In genomic region chr22:45270095-45271020, GRCh38 we compare ENCODE assay signal across 1 cellular context.
TF ChIP-seq lines count a peak whose summit lies in the region.

No MANE protein-coding gene starts in this region.

TF ChIP-seq in GM23338, 12 proteins besides CTCF, POLR2A, EP300 and RAD21 (continued from another document):
- TF ChIP-seq, protein P1, sequence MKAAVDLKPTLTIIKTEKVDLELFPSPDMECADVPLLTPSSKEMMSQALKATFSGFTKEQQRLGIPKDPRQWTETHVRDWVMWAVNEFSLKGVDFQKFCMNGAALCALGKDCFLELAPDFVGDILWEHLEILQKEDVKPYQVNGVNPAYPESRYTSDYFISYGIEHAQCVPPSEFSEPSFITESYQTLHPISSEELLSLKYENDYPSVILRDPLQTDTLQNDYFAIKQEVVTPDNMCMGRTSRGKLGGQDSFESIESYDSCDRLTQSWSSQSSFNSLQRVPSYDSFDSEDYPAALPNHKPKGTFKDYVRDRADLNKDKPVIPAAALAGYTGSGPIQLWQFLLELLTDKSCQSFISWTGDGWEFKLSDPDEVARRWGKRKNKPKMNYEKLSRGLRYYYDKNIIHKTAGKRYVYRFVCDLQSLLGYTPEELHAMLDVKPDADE (IDR thresholded peaks at IDR 0.05) = no peak
- TF ChIP-seq JUNB (IDR thresholded peaks at IDR 0.05; ENCODE audit: unreplicated experiment) (no peak), ZNF331 (CRISPR knock-in tag; IDR thresholded peaks at IDR 0.05; ENCODE audit: low read depth) (no peak), ZNF114 (CRISPR knock-in tag; IDR thresholded peaks at IDR 0.05) (no peak), NANOG (IDR thresholded peaks at IDR 0.05; ENCODE audit: borderline replicate concordance) (no peak), REST (IDR thresholded peaks at IDR 0.05; ENCODE audit: unreplicated experiment) (no peak), STAT1 (IDR thresholded peaks at IDR 0.05; ENCODE audit: unreplicated experiment) (no peak)
- TF ChIP-seq, protein P2, sequence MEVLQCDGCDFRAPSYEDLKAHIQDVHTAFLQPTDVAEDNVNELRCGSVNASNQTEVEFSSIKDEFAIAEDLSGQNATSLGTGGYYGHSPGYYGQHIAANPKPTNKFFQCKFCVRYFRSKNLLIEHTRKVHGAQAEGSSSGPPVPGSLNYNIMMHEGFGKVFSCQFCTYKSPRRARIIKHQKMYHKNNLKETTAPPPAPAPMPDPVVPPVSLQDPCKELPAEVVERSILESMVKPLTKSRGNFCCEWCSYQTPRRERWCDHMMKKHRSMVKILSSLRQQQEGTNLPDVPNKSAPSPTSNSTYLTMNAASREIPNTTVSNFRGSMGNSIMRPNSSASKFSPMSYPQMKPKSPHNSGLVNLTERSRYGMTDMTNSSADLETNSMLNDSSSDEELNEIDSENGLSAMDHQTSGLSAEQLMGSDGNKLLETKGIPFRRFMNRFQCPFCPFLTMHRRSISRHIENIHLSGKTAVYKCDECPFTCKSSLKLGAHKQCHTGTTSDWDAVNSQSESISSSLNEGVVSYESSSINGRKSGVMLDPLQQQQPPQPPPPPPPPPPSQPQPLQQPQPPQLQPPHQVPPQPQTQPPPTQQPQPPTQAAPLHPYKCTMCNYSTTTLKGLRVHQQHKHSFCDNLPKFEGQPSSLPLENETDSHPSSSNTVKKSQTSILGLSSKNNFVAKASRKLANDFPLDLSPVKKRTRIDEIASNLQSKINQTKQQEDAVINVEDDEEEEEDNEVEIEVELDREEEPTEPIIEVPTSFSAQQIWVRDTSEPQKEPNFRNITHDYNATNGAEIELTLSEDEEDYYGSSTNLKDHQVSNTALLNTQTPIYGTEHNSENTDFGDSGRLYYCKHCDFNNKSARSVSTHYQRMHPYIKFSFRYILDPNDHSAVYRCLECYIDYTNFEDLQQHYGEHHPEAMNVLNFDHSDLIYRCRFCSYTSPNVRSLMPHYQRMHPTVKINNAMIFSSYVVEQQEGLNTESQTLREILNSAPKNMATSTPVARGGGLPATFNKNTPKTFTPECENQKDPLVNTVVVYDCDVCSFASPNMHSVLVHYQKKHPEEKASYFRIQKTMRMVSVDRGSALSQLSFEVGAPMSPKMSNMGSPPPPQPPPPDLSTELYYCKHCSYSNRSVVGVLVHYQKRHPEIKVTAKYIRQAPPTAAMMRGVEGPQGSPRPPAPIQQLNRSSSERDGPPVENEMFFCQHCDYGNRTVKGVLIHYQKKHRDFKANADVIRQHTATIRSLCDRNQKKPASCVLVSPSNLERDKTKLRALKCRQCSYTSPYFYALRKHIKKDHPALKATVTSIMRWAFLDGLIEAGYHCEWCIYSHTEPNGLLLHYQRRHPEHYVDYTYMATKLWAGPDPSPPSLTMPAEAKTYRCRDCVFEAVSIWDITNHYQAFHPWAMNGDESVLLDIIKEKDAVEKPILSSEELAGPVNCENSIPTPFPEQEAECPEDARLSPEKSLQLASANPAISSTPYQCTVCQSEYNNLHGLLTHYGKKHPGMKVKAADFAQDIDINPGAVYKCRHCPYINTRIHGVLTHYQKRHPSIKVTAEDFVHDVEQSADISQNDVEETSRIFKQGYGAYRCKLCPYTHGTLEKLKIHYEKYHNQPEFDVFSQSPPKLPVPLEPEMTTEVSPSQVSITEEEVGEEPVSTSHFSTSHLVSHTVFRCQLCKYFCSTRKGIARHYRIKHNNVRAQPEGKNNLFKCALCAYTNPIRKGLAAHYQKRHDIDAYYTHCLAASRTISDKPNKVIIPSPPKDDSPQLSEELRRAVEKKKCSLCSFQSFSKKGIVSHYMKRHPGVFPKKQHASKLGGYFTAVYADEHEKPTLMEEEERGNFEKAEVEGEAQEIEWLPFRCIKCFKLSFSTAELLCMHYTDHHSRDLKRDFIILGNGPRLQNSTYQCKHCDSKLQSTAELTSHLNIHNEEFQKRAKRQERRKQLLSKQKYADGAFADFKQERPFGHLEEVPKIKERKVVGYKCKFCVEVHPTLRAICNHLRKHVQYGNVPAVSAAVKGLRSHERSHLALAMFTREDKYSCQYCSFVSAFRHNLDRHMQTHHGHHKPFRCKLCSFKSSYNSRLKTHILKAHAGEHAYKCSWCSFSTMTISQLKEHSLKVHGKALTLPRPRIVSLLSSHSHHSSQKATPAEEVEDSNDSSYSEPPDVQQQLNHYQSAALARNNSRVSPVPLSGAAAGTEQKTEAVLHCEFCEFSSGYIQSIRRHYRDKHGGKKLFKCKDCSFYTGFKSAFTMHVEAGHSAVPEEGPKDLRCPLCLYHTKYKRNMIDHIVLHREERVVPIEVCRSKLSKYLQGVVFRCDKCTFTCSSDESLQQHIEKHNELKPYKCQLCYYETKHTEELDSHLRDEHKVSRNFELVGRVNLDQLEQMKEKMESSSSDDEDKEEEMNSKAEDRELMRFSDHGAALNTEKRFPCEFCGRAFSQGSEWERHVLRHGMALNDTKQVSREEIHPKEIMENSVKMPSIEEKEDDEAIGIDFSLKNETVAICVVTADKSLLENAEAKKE (CRISPR knock-in tag; IDR thresholded peaks at IDR 0.05) = no peak
